12 cellular contexts compared by ENCODE assay signal in the genomic region with DNA sequence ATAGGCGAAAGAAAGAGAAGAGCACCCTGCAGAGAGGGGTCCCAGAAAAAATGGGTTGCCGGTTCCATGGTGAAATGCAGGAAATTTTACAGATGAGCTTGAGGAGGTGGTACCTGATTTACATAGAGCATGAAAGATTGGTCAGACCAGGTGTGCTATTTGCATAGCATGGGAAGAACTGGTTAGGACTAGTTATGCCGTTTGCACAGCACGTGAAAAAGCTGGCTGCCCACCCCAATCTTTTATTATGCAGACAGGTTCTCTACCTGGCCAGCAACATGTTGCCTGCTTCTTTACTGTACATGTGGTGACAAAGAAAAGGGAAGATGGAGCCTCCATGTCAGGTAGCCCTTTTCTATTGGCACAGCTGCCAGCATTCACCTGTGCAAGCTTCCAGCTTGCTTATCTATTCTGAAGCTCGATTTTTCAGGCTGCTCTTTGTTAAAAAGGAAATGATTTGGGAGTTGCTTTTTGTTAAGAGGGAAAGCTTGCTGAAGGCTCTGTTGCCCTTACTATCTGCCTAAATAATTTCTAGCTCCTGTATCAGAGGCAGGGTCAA.
"Had no signal": no experiment of that assay in that cellular context is flagged by ENCODE, and none has a peak within 500 bp of the region (broad histone marks: within the 10 kb centered on the region; RNA-seq: fewer than 3 reads in every experiment).

No MANE protein-coding gene starts in this region.

- DNase-seq: activated naive CD8-positive, alpha-beta T cell treated with anti-CD3 and anti-CD28 coated beads, Interleukin-2, amount 10 ng/mL, durations not matched to agents 7 days and 5 days; activated T-cell treated with anti-CD3 and anti-CD28 coated beads, Interleukin-2, amount 50 U/mL, for 4 hours; anterior cingulate cortex; endodermal cell; left cardiac atrium; mammary epithelial cell; natural killer cell; occipital lobe; stimulated activated CD4-positive, alpha-beta T cell treated with anti-CD3 and anti-CD28 coated beads, Interleukin-12 subunit alpha, Interleukin-12 subunit beta, amount 100 ng/mL, for 4 hours; stimulated activated naive CD4-positive, alpha-beta T cell treated with Interleukin-2 at 50 U/mL for 16 hours had no signal

- H3K4me3 ChIP-seq: breast epithelium had no signal

- H3K36me3 ChIP-seq: breast epithelium had no signal

- H3K9me3 ChIP-seq: breast epithelium had no signal

- H3K4me1 ChIP-seq: breast epithelium had no signal

- ATAC-seq: activated T-cell treated with anti-CD3 and anti-CD28 coated beads, Interleukin-2, amount 50 U/mL, for 4 hours; esophagus mucosa; natural killer cell had no signal
